8 cellular contexts compared by ENCODE assay signal in the genomic region with DNA sequence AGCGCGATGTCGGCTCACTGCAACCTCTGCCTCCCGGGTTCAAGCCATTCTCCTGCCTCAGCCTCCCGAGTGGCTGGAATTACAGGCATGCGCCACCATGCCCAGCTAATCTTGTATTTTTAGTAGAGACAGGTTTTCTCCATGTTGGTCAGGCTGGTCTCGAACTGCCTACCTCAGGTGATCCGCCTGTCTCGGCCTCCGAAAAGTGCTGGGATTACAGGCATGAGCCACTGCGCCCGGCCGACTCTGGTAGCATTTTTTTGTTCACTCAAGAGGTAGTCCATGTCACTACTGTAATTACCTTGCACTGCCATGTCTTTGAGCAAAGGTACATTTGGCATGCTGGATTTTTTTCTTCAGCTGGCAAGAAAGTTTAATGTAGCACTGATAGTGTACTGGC. TPM values are rescaled to one million over a fixed set of nuclear protein-coding genes. Genes with fewer than 3 reads are reported as not detected.
DNase-seq lines count a peak whose midpoint lies in the region; ATAC-seq, FAIRE-seq and TF ChIP-seq lines count a peak whose summit lies in the region.
"Not testable (repeated sequence)": the region's sequence is repeated elsewhere in the genome, so short reads cannot be mapped to it uniquely, and the experiment has no call there.

No MANE protein-coding gene starts in this region.

- H3K4me1 ChIP-seq in A549 (peaks cover 28% of the 10 kb centered on the region), right atrium auricular region (peaks cover 0 to 66% of the 10 kb centered on the region in 2 donors)
- not testable (repeated sequence) for H3K4me1 ChIP-seq in SK-N-SH (ENCODE audit: control insufficient read depth in 1 of 2, insufficient read depth in 2 of 2, low read depth in 1 of 2, low read length in 1 of 2)

- not testable (repeated sequence) for H3K9me2 ChIP-seq in SK-N-SH; neural cell (ENCODE audit: insufficient read depth, low read length)

- H3K27ac Mint-ChIP-seq in activated T-helper 2 cell treated with anti-CD3 and anti-CD28 coated beads, Interferon-gamma antibody, Interleukin-2, Interleukin-4, amounts not matched to agents 10 μg/mL and 5 μg/mL and 100 μg/mL, durations not matched to agents 14 hours and 24 hours and 36 hours; dendritic cell treated with granulocyte-macrophage colony-stimulating factor and Interleukin-4, amounts not matched to agents 40 ng/mL and 50 ng/mL, for 4 days; stimulated activated naive B cell treated with anti-CD40 and anti-IgM and Interleukin-4, amounts not matched to agents 10 μg/mL and 1 μg/mL and 100 μg/mL, for 72 hours: not testable (repeated sequence)

- peaks cover 84% of the 10 kb centered on the region for H3K79me2 ChIP-seq in SK-N-SH (ENCODE audit: insufficient read depth)
- peaks cover 67% of the 10 kb centered on the region for H3K79me2 ChIP-seq in neural cell (replicated peaks; ENCODE audit: insufficient read depth, low read length)

- H3K27ac ChIP-seq in A549; neural cell (ENCODE audit: low read length): not testable (repeated sequence)
- H3K27ac ChIP-seq in SK-N-SH (ENCODE audit: low read depth in 2 of 2, low read length in 1 of 2), result peak overlapping the region in 1 of 2 experiments; percentile 6; a peak in 1 of 4 replicates
- peak overlapping the region; percentile 99 to 100 for H3K27ac ChIP-seq in right atrium auricular region

- peaks cover 39% of the 10 kb centered on the region for H3K36me3 Mint-ChIP-seq in activated T-helper 2 cell treated with anti-CD3 and anti-CD28 coated beads, Interferon-gamma antibody, Interleukin-2, Interleukin-4, amounts not matched to agents 10 μg/mL and 5 μg/mL and 100 μg/mL, durations not matched to agents 14 hours and 24 hours and 36 hours (ENCODE audit: low read depth)
- H3K36me3 Mint-ChIP-seq in dendritic cell treated with granulocyte-macrophage colony-stimulating factor and Interleukin-4, amounts not matched to agents 40 ng/mL and 50 ng/mL, for 4 days (ENCODE audit: low read depth), result peaks cover 39% of the 10 kb centered on the region
- peaks cover 24 to 38% of the 10 kb centered on the region in 2 donors for H3K36me3 Mint-ChIP-seq in stimulated activated naive B cell treated with anti-CD40 and anti-IgM and Interleukin-4, amounts not matched to agents 10 μg/mL and 1 μg/mL and 100 μg/mL, for 72 hours

- not testable (repeated sequence) for ATAC-seq in A549; stimulated activated naive B cell treated with anti-CD40 and anti-IgM and Interleukin-4, amounts not matched to agents 10 μg/mL and 1 μg/mL and 100 μg/mL, for 72 hours (replicated peaks)

- intact Hi-C loops in activated T-helper 2 cell treated with anti-CD3 and anti-CD28 coated beads, Interferon-gamma antibody, Interleukin-2, Interleukin-4, amounts not matched to agents 10 μg/mL and 5 μg/mL and 100 μg/mL, durations not matched to agents 14 hours and 24 hours and 36 hours (cut with micrococcal nuclease), result loop anchor here (10.0 kb wide), 1 partner anchor 386 kb away; no protein-coding TSS in a partner anchor
- intact Hi-C loops in dendritic cell treated with granulocyte-macrophage colony-stimulating factor and Interleukin-4, amounts not matched to agents 40 ng/mL and 50 ng/mL, for 4 days (cut with micrococcal nuclease), result not testable (repeated sequence)

- H3K9me3 ChIP-seq in A549; SK-N-SH; right atrium auricular region; neural cell (ENCODE audit: low read length): not testable (repeated sequence)

- TF ChIP-seq EP300 in A549 (IDR thresholded peaks at IDR 0.05); SK-N-SH (IDR thresholded peaks at IDR 0.05; ENCODE audit: borderline replicate concordance in 1 of 2, low read depth in 1 of 2, low read length in 1 of 2); neural cell (conservative IDR thresholded peaks at IDR 0.05; ENCODE audit: poor library complexity, severe bottlenecking): not testable (repeated sequence)

- H3K27me3 ChIP-seq in SK-N-SH (ENCODE audit: insufficient read depth); right atrium auricular region; neural cell (ENCODE audit: insufficient read depth, low read depth, low read length): not testable (repeated sequence)

- peak overlapping the region; percentile 92 for H3K4me2 ChIP-seq in A549
- H3K4me2 ChIP-seq in SK-N-SH, result peak overlapping the region; percentile 90
- not testable (repeated sequence) for H3K4me2 ChIP-seq in neural cell (ENCODE audit: low read length)

- not testable (repeated sequence) for H2AFZ ChIP-seq in SK-N-SH (ENCODE audit: low read depth); neural cell (ENCODE audit: low read depth, low read length)

- not testable (repeated sequence) for H3K27me3 Mint-ChIP-seq in activated T-helper 2 cell treated with anti-CD3 and anti-CD28 coated beads, Interferon-gamma antibody, Interleukin-2, Interleukin-4, amounts not matched to agents 10 μg/mL and 5 μg/mL and 100 μg/mL, durations not matched to agents 14 hours and 24 hours and 36 hours (ENCODE audit: low read depth); dendritic cell treated with granulocyte-macrophage colony-stimulating factor and Interleukin-4, amounts not matched to agents 40 ng/mL and 50 ng/mL, for 4 days; stimulated activated naive B cell treated with anti-CD40 and anti-IgM and Interleukin-4, amounts not matched to agents 10 μg/mL and 1 μg/mL and 100 μg/mL, for 72 hours

- CTCF ChIA-PET in A549 (lab: Yijun Ruan, JAX), result not testable (repeated sequence)
- CTCF ChIA-PET in SK-N-SH (lab: Yijun Ruan, JAX), result interaction anchor here (1.2 kb wide), 1 partner anchor 66 kb away, joined by 5 read pairs; no protein-coding TSS in a partner anchor

- POLR2A ChIA-PET in A549 (lab: Yijun Ruan, JAX); SK-N-SH (lab: Yijun Ruan, JAX): not testable (repeated sequence)

- not testable (repeated sequence) for TF ChIP-seq CTCF in A549 (IDR thresholded peaks at IDR 0.05); HFF-Myc (IDR thresholded peaks at IDR 0.05; ENCODE audit: low read depth, low read length, missing control alignments); SK-N-SH (IDR thresholded peaks at IDR 0.05); right atrium auricular region (IDR thresholded peaks at IDR 0.05); neural cell (IDR thresholded peaks at IDR 0.05; ENCODE audit: poor library complexity, severe bottlenecking)

- H3K4me3 ChIP-seq in A549, result not testable (repeated sequence)
- peak overlapping the region; percentile 89 for H3K4me3 ChIP-seq in HFF-Myc (replicated peaks; ENCODE audit: low read depth, low read length)
- peak overlapping the region in 1 of 2 experiments; percentile 97; a peak in 1 of 4 replicates for H3K4me3 ChIP-seq in SK-N-SH (ENCODE audit: low read depth in 2 of 2, low read length in 1 of 2)
- peak overlapping the region in 1 of 2 donors; percentile 3 for H3K4me3 ChIP-seq in right atrium auricular region
- H3K4me3 ChIP-seq in neural cell (ENCODE audit: low read length), result peak overlapping the region; percentile 93

- H3F3A ChIP-seq in SK-N-SH (replicated peaks; ENCODE audit: insufficient read depth); neural cell (ENCODE audit: insufficient read depth, low read length, poor library complexity, severe bottlenecking): not testable (repeated sequence)

- H3K36me3 ChIP-seq in SK-N-SH (replicated peaks in 1 of 2; ENCODE audit: control insufficient read depth in 1 of 2, insufficient read depth in 2 of 2, low read length in 1 of 2); right atrium auricular region; neural cell (ENCODE audit: insufficient read depth, low read length): not testable (repeated sequence)

- WGBS in A549 (ENCODE audit: missing lambda C conversion rate), result 97% methylated on average over 13 of the region's 13 CpGs
- 80% methylated on average over 13 of the region's 13 CpGs for WGBS in SK-N-SH (ENCODE audit: low lambda C conversion rate)

- peak overlapping the region; percentile 26 for H3K4me3 Mint-ChIP-seq in activated T-helper 2 cell treated with anti-CD3 and anti-CD28 coated beads, Interferon-gamma antibody, Interleukin-2, Interleukin-4, amounts not matched to agents 10 μg/mL and 5 μg/mL and 100 μg/mL, durations not matched to agents 14 hours and 24 hours and 36 hours (ENCODE audit: low read depth)
- H3K4me3 Mint-ChIP-seq in dendritic cell treated with granulocyte-macrophage colony-stimulating factor and Interleukin-4, amounts not matched to agents 40 ng/mL and 50 ng/mL, for 4 days, result peak overlapping the region; percentile 97
- peak overlapping the region; percentile 10 to 61 for H3K4me3 Mint-ChIP-seq in stimulated activated naive B cell treated with anti-CD40 and anti-IgM and Interleukin-4, amounts not matched to agents 10 μg/mL and 1 μg/mL and 100 μg/mL, for 72 hours

- not testable (repeated sequence) for FAIRE-seq in A549 (lab: Jason Lieb, UNC)

- TF ChIP-seq RAD21 in A549 (conservative IDR thresholded peaks at IDR 0.05 in 1 of 2, IDR thresholded peaks at IDR 0.05 in 1 of 2); SK-N-SH (IDR thresholded peaks at IDR 0.05; ENCODE audit: low read length); neural cell (conservative IDR thresholded peaks at IDR 0.05): not testable (repeated sequence)

- H3K9ac ChIP-seq in SK-N-SH; neural cell (ENCODE audit: low read length): not testable (repeated sequence)

- peaks cover 57% of the 10 kb centered on the region for H3K4me1 Mint-ChIP-seq in activated T-helper 2 cell treated with anti-CD3 and anti-CD28 coated beads, Interferon-gamma antibody, Interleukin-2, Interleukin-4, amounts not matched to agents 10 μg/mL and 5 μg/mL and 100 μg/mL, durations not matched to agents 14 hours and 24 hours and 36 hours (ENCODE audit: low read depth)
- peaks cover 80% of the 10 kb centered on the region for H3K4me1 Mint-ChIP-seq in dendritic cell treated with granulocyte-macrophage colony-stimulating factor and Interleukin-4, amounts not matched to agents 40 ng/mL and 50 ng/mL, for 4 days (ENCODE audit: low read depth)
- peaks cover 35 to 73% of the 10 kb centered on the region in 2 donors for H3K4me1 Mint-ChIP-seq in stimulated activated naive B cell treated with anti-CD40 and anti-IgM and Interleukin-4, amounts not matched to agents 10 μg/mL and 1 μg/mL and 100 μg/mL, for 72 hours

- not testable (repeated sequence) for TF ChIP-seq POLR2A in A549 (IDR thresholded peaks at IDR 0.05; ENCODE audit: low read length)

- H3K9me3 Mint-ChIP-seq in activated T-helper 2 cell treated with anti-CD3 and anti-CD28 coated beads, Interferon-gamma antibody, Interleukin-2, Interleukin-4, amounts not matched to agents 10 μg/mL and 5 μg/mL and 100 μg/mL, durations not matched to agents 14 hours and 24 hours and 36 hours; dendritic cell treated with granulocyte-macrophage colony-stimulating factor and Interleukin-4, amounts not matched to agents 40 ng/mL and 50 ng/mL, for 4 days; stimulated activated naive B cell treated with anti-CD40 and anti-IgM and Interleukin-4, amounts not matched to agents 10 μg/mL and 1 μg/mL and 100 μg/mL, for 72 hours: not testable (repeated sequence)

- peaks cover 73% of the 10 kb centered on the region for H4K20me1 ChIP-seq in SK-N-SH (ENCODE audit: insufficient read depth)
- H4K20me1 ChIP-seq in neural cell (ENCODE audit: insufficient read depth), result not testable (repeated sequence)

- DNase-seq in A549 (ENCODE audit: low read depth in 1 of 2, low spot score in 1 of 2); HFF-Myc (ENCODE audit: extremely low read depth, low read depth); SK-N-SH; activated T-helper 2 cell treated with anti-CD3 and anti-CD28 coated beads, Interferon-gamma antibody, Interleukin-2, Interleukin-4, amounts not matched to agents 10 μg/mL and 5 μg/mL and 100 μg/mL, durations not matched to agents 14 hours and 24 hours and 36 hours (ENCODE audit: low spot score); right atrium auricular region (ENCODE audit: low spot score); stimulated activated naive B cell treated with anti-CD40 and anti-IgM and Interleukin-4, amounts not matched to agents 10 μg/mL and 1 μg/mL and 100 μg/mL, for 72 hours: not testable (repeated sequence)

RNA-seq across cellular contexts. Expression of a gene that starts 2.5 kb away (rescaled TPM):
- polyA plus RNA-seq in A549 (2011; rRNA removed) (160 and 191 TPM in 2 replicates), A549 (2017; fragmentation: RNase III; extraction: RNeasy Plus Mini Kit Qiagen cat#74134 plus additional on column Dnase treatment) (124 to 137 TPM (median 126 TPM) in 3 replicates), SK-N-SH (2012; rRNA removed) (271 and 329 TPM in 2 replicates), neural cell (40.1 and 42.4 TPM in 2 replicates)
- polyA plus RNA-seq in A549 (2012; cell fraction: cytosol; rRNA removed), result 138 and 141 TPM in 2 replicates
- polyA plus RNA-seq in A549 (2012; cell fraction: nucleus; rRNA removed), result 44.2 and 65.1 TPM in 2 replicates
- polyA minus RNA-seq in A549 (2011; rRNA and poly(A)+ RNA removed), result 86.3 and 92.2 TPM in 2 replicates
- polyA plus RNA-seq in SK-N-SH (2012; cell fraction: cytosol; rRNA removed), result 329 and 346 TPM in 2 replicates
- 86.6 and 91.2 TPM in 2 replicates for polyA plus RNA-seq in SK-N-SH (2012; cell fraction: nucleus; rRNA removed)
- 320 and 322 TPM in 2 replicates for total RNA-seq in activated T-helper 2 cell treated with anti-CD3 and anti-CD28 coated beads, Interferon-gamma antibody, Interleukin-2, Interleukin-4, amounts not matched to agents 10 μg/mL and 5 μg/mL and 100 μg/mL, durations not matched to agents 14 hours and 24 hours and 36 hours
- 100 to 1,000 TPM; 123 to 135 TPM for total RNA-seq in right atrium auricular region
- 70.6 and 86.5 TPM in 2 replicates for polyA minus RNA-seq in neural cell

Comparison
In these comparisons a context has a peak if more than half of its experiments do, and no peak if none do; other contexts are left out.
1. H3K4me3 Mint-ChIP-seq: peak in every context shown above with its lines; median percentile 97 in dendritic cell treated with granulocyte-macrophage colony-stimulating factor and Interleukin-4, amounts not matched to agents 40 ng/mL and 50 ng/mL, for 4 days; 36 in stimulated activated naive B cell treated with anti-CD40 and anti-IgM and Interleukin-4, amounts not matched to agents 10 μg/mL and 1 μg/mL and 100 μg/mL, for 72 hours; 26 in activated T-helper 2 cell treated with anti-CD3 and anti-CD28 coated beads, Interferon-gamma antibody, Interleukin-2, Interleukin-4, amounts not matched to agents 10 μg/mL and 5 μg/mL and 100 μg/mL, durations not matched to agents 14 hours and 24 hours and 36 hours.